ENCODE assay signal across 6 cellular contexts in genomic region chr20:45759921-45760320, GRCh38. TPM values are rescaled to one million over a fixed set of nuclear protein-coding genes. Genes with fewer than 3 reads are reported as not detected.
"Had no signal": no experiment of that assay in that cellular context is flagged by ENCODE, and none has a peak within 500 bp of the region (broad histone marks: within the 10 kb centered on the region; RNA-seq: fewer than 3 reads in every experiment).

No MANE protein-coding gene starts in this region.

RNA-seq across cellular contexts. Expression of gene WFDC3, which starts 31.8 kb away (rescaled TPM):
- total RNA-seq: H9, HT-29 had no signal
- polyA plus RNA-seq: HepG2, IgD-negative memory B cell had no signal

RNA-seq across cellular contexts. Expression of gene SPINT4, which starts 37.8 kb away (rescaled TPM):
- total RNA-seq: GM23248, H4, H9, HepG2, HT-29 had no signal
- polyA plus RNA-seq: GM23248, HepG2, IgD-negative memory B cell had no signal

RNA-seq across cellular contexts. Expression of gene WFDC10B, which starts 55.1 kb away (rescaled TPM):
- total RNA-seq: GM23248, H4, H9, HepG2, HT-29 had no signal
- polyA plus RNA-seq: GM23248, IgD-negative memory B cell had no signal
